In the genomic region with DNA sequence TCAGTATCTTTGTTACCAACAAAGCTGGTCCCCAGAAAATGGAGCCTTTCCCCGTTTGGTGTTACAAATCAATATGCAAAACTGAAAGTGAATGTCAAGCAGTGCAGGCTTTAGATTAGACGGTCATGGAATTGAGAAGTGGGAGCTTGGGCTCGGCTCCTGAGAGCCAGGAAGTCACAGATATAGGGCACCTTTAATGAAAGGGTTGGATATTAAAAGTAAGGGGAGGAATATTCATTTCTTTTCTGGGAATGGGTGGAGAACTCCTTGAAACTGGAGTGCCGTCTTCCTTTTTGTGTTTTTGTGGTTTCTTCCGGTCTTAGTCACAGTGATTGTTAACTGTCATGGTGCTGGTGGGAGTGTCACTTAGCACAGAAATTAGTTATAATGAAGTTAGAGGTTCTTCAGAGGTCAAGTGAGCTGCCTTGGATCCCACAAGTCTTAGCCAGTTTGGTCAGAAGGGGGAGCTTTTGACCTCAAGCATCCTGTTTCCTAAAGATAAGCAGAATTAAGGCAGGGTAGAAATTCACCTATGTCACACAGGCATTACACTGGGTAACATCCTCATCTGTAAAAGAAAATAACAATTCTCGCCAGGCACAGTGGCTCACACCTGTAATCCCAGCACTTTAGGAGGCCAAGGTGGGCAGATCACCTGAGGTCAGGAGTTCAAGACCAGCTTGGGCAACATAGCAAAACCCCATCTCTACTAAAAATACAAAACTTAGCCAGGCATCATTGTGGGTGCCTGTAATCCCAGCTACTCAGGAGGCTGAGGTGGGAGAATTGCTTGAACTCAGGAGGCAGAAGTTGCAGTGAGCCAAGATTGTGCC, we compare ENCODE assay signal across 8 cellular contexts. TPM values are rescaled to one million over a fixed set of nuclear protein-coding genes. Genes with fewer than 3 reads are reported as not detected.
DNase-seq lines count a peak whose midpoint lies in the region; ATAC-seq and TF ChIP-seq lines count a peak whose summit lies in the region.

No MANE protein-coding gene starts in this region.

- H3K9ac ChIP-seq in fibroblast of lung (ENCODE audit: insufficient read depth, low read length) = no peak overlapping the region

- no peak for TF ChIP-seq CTCF in fibroblast of lung (conservative IDR thresholded peaks at IDR 0.05 in 1 of 2, IDR thresholded peaks at IDR 0.05 in 1 of 2; ENCODE audit: low read depth in 1 of 2, low read length in 2 of 2)
- no peak for TF ChIP-seq CTCF in sigmoid colon (IDR thresholded peaks at IDR 0.05)
- no peak for TF ChIP-seq CTCF in GM20000 (IDR thresholded peaks at IDR 0.05; ENCODE audit: extremely low read depth, missing control alignments)

- peak overlapping the region; percentile 89 for H3K4me3 ChIP-seq in CD4-positive, CD25-positive, alpha-beta regulatory T cell (ENCODE audit: low read depth, low read length)
- H3K4me3 ChIP-seq in fibroblast of lung (replicated peaks in 1 of 4; ENCODE audit: control extremely low read depth in 1 of 4, insufficient read depth in 1 of 4, low read depth in 3 of 4, low read length in 4 of 4) (peak overlapping the region; percentile 16 to 32 (median 23)), sigmoid colon (peak overlapping the region in 1 of 4 donors; percentile 3)

- H3K27ac ChIP-seq in CD4-positive, CD25-positive, alpha-beta regulatory T cell (ENCODE audit: insufficient read depth, low read length, poor library complexity, severe bottlenecking) = peak overlapping the region; percentile 85
- H3K27ac ChIP-seq in fibroblast of lung (ENCODE audit: insufficient read depth, low read length) (peak overlapping the region; percentile 61), sigmoid colon (peak overlapping the region; percentile 28 to 69 (median 43))

- no peaks in the 10 kb centered on the region for H4K20me1 ChIP-seq in fibroblast of lung (ENCODE audit: control insufficient read depth, extremely low read depth, insufficient read depth, low read length)

- no peaks in the 10 kb centered on the region for H3K79me2 ChIP-seq in fibroblast of lung (ENCODE audit: control insufficient read depth, insufficient read depth, low read length)

- H3K4me1 Mint-ChIP-seq in CD4-positive, CD25-positive, alpha-beta regulatory T cell = peaks cover 13 to 33% (median 25%) of the 10 kb centered on the region in 4 donors

- peak overlapping the region; percentile 90 to 95 (median 91) for H3K27ac Mint-ChIP-seq in CD4-positive, CD25-positive, alpha-beta regulatory T cell

- peak; percentile 39 to 98 (median 75) for DNase-seq in CD4-positive, CD25-positive, alpha-beta regulatory T cell
- DNase-seq in KG1 (lab: John Stamatoyannopoulos, UW) (peak; percentile 53), fibroblast of lung (ENCODE audit: low read depth in 2 of 2) (peak; percentile 41 to 79), sigmoid colon (peak; percentile 48), SHP77 treated with DMSO at 0.1 percent for 48 hours (lab: John Stamatoyannopoulos, UW) (no peak), GM20000 (ENCODE audit: low spot score) (no peak)
- peak; percentile 49 to 71 for DNase-seq in activated CD4-positive, alpha-beta T cell treated with anti-CD3 and anti-CD28 coated beads, Interleukin-2, amount 50 U/mL, for 48 hours

- peaks cover 11% of the 10 kb centered on the region for H3K27me3 Mint-ChIP-seq in CD4-positive, CD25-positive, alpha-beta regulatory T cell

- H3K36me3 Mint-ChIP-seq in CD4-positive, CD25-positive, alpha-beta regulatory T cell = no peaks in the 10 kb centered on the region

- peaks cover 0 to 3% (median 0%) of the 10 kb centered on the region in 7 donors for H3K9me3 Mint-ChIP-seq in CD4-positive, CD25-positive, alpha-beta regulatory T cell

- no peaks in the 10 kb centered on the region for H3K36me3 ChIP-seq in CD4-positive, CD25-positive, alpha-beta regulatory T cell (ENCODE audit: control insufficient read depth, insufficient read depth, low read length)
- no peaks in the 10 kb centered on the region for H3K36me3 ChIP-seq in fibroblast of lung (ENCODE audit: control insufficient read depth, insufficient read depth, low read length)
- H3K36me3 ChIP-seq in sigmoid colon = no peaks in the 10 kb centered on the region

- no peaks in the 10 kb centered on the region for H3K27me3 ChIP-seq in CD4-positive, CD25-positive, alpha-beta regulatory T cell (ENCODE audit: control insufficient read depth, insufficient read depth, low read length)
- H3K27me3 ChIP-seq in fibroblast of lung (ENCODE audit: control insufficient read depth, insufficient read depth, low read length) (peaks cover 7% of the 10 kb centered on the region), sigmoid colon (peaks cover 0 to 8% (median 0%) of the 10 kb centered on the region in 3 donors)

- H3K4me1 ChIP-seq in CD4-positive, CD25-positive, alpha-beta regulatory T cell (ENCODE audit: control insufficient read depth, insufficient read depth, low read length, poor library complexity, severe bottlenecking) = peaks cover 17% of the 10 kb centered on the region
- H3K4me1 ChIP-seq in fibroblast of lung (ENCODE audit: control insufficient read depth, extremely low read depth, insufficient read depth, low read length) = no peaks in the 10 kb centered on the region
- no peaks in the 10 kb centered on the region for H3K4me1 ChIP-seq in sigmoid colon

- peak; percentile 93 to 95 for ATAC-seq in CD4-positive, CD25-positive, alpha-beta regulatory T cell (ENCODE audit: low read depth in 2 of 2)
- peak; percentile 73 for ATAC-seq in GM19463 (IDR thresholded peaks at IDR 0.05; ENCODE audit: unreplicated experiment)

- no peaks in the 10 kb centered on the region for H3K9me3 ChIP-seq in CD4-positive, CD25-positive, alpha-beta regulatory T cell (ENCODE audit: control insufficient read depth in 2 of 2, low read length in 2 of 2)
- H3K9me3 ChIP-seq in fibroblast of lung (ENCODE audit: control insufficient read depth, insufficient read depth, low read depth, low read length) (no peaks in the 10 kb centered on the region), sigmoid colon (no peaks in the 10 kb centered on the region)

- H3K4me2 ChIP-seq in fibroblast of lung (ENCODE audit: extremely low read depth, insufficient read depth, low read length) = peak overlapping the region; percentile 82

- intact Hi-C loops in sigmoid colon (cut with DNase I) = no loop called here

- peak overlapping the region; percentile 77 to 91 (median 85) for H3K4me3 Mint-ChIP-seq in CD4-positive, CD25-positive, alpha-beta regulatory T cell

- H2AFZ ChIP-seq in fibroblast of lung (ENCODE audit: low read length) = peak overlapping the region; percentile 80

- TF ChIP-seq POLR2A in sigmoid colon (IDR thresholded peaks at IDR 0.05) = no peak

- 13 to 18% methylated on average over 6 of the region's 6 CpGs for WGBS in sigmoid colon, 2 donors

- no peak for TF ChIP-seq EP300 in sigmoid colon (IDR thresholded peaks at IDR 0.05)

RNA-seq across cellular contexts. Expression of a gene that starts 9.6 kb away (rescaled TPM):
- 2,625 TPM for total RNA-seq in CD4-positive, CD25-positive, alpha-beta regulatory T cell
- 1,000 to 10,000 TPM; 1,357 to 1,617 (median 1,453) TPM for polyA plus RNA-seq in CD4-positive, CD25-positive, alpha-beta regulatory T cell
- total RNA-seq in fibroblast of lung = 112 and 145 TPM in 2 replicates
- polyA plus RNA-seq in fibroblast of lung = 225 and 256 TPM in 2 replicates
- 864 and 925 TPM in 2 replicates for polyA plus RNA-seq in fibroblast of lung (2012)
- polyA minus RNA-seq in fibroblast of lung (ENCODE audit: low replicate concordance) = 166 and 208 TPM in 2 replicates
- total RNA-seq in sigmoid colon = 100 to 1,000 TPM; 246 to 572 (median 430) TPM
- polyA plus RNA-seq in sigmoid colon = 100 to 1,000 TPM; 384 to 515 (median 507) TPM

RNA-seq across cellular contexts. Expression of a gene that starts 33.0 kb away (rescaled TPM):
- total RNA-seq in CD4-positive, CD25-positive, alpha-beta regulatory T cell = not detected
- polyA plus RNA-seq in CD4-positive, CD25-positive, alpha-beta regulatory T cell = not detected
- not detected in 2 replicates for total RNA-seq in fibroblast of lung
- not detected in 2 replicates for polyA plus RNA-seq in fibroblast of lung
- polyA plus RNA-seq in fibroblast of lung (2012) = not detected in 2 replicates
- polyA minus RNA-seq in fibroblast of lung (ENCODE audit: low replicate concordance) = not detected in 2 replicates
- not detected for total RNA-seq in sigmoid colon
- polyA plus RNA-seq in sigmoid colon = not detected

RNA-seq across cellular contexts. Expression of a gene that starts 54.7 kb away (rescaled TPM):
- not detected for total RNA-seq in CD4-positive, CD25-positive, alpha-beta regulatory T cell
- polyA plus RNA-seq in CD4-positive, CD25-positive, alpha-beta regulatory T cell = not detected
- total RNA-seq in fibroblast of lung (0.26 and 0.50 TPM in 2 replicates), sigmoid colon (1 to 10 TPM in 2 of 4 donors, not detected in 2; 1.2 to 5.3 TPM)
- polyA plus RNA-seq in fibroblast of lung (0.89 and 0.90 TPM in 2 replicates), sigmoid colon (under 1 TPM in 1 of 3 donors, not detected in 2; 0.17 TPM)
- polyA plus RNA-seq in fibroblast of lung (2012) = 0.35 and 0.43 TPM in 2 replicates
- 0.44 TPM in 1 of 2 replicates, not detected in the other for polyA minus RNA-seq in fibroblast of lung (ENCODE audit: low replicate concordance)

RNA-seq across cellular contexts. Expression of a gene that starts 55.3 kb away (rescaled TPM):
- 2.1 TPM for total RNA-seq in CD4-positive, CD25-positive, alpha-beta regulatory T cell
- polyA plus RNA-seq in CD4-positive, CD25-positive, alpha-beta regulatory T cell = under 1 TPM; 0.35 to 0.62 (median 0.49) TPM
- total RNA-seq in fibroblast of lung (0.17 and 0.26 TPM in 2 replicates), sigmoid colon (1 to 10 TPM in 3 of 4 donors, under 1 TPM in 1; 0.71 to 4.3 (median 2.5) TPM)
- polyA plus RNA-seq in fibroblast of lung (0.01 and 0.02 TPM in 2 replicates), sigmoid colon (under 1 TPM; under 0.01 to 0.47 (median 0.23) TPM)
- not detected in 2 replicates for polyA plus RNA-seq in fibroblast of lung (2012)
- polyA minus RNA-seq in fibroblast of lung (ENCODE audit: low replicate concordance) = not detected in 2 replicates

Comparison
In these comparisons a context has a peak if more than half of its experiments do, and no peak if none do; other contexts are left out.
1. DNase-seq: peak in CD4-positive, CD25-positive, alpha-beta regulatory T cell (3 of 3), KG1 (single experiment), activated CD4-positive, alpha-beta T cell treated with anti-CD3 and anti-CD28 coated beads, Interleukin-2, amount 50 U/mL, for 48 hours (2 of 2), fibroblast of lung (2 of 2) and sigmoid colon (single experiment); none in SHP77 treated with DMSO at 0.1 percent for 48 hours (single experiment) and GM20000 (single experiment).
2. Peak in every context shown above with its lines, with median percentiles within 50 percentile points of each other: H3K27ac ChIP-seq.